8 cellular contexts compared by ENCODE assay signal in the genomic region with DNA sequence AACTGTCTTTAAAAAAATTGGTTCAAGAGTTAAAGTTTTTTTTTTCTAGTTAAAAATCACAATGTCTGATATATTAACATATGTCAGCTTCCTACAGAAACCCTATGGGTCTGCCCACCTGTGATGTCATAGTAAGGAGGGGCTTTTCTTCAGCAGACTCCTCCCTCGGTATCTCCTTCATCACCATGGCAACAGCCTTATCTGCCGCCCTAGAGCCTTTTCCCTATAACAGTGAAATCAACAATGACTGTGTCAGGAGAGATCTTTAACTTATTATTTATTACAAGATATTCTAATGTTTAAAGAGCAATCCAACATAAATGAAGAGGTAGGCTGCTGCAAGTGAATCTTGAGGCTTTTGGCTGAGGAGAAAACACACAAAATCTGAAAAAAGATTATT.
A peak's percentile ranks its signal among the peaks of the same experiment; 100 is the strongest.
DNase-seq lines count a peak whose midpoint lies in the region; ATAC-seq and TF ChIP-seq lines count a peak whose summit lies in the region.

No MANE protein-coding gene starts in this region.

- H3K9me3 ChIP-seq in suprapubic skin: no peaks in the 10 kb centered on the region
- H3K9me3 ChIP-seq in gastroesophageal sphincter: no peaks in the 10 kb centered on the region

- H3K4me1 ChIP-seq in suprapubic skin (no peaks in the 10 kb centered on the region), gastroesophageal sphincter (no peaks in the 10 kb centered on the region)

- TF ChIP-seq POLR2A in suprapubic skin (IDR thresholded peaks at IDR 0.05): no peak
- TF ChIP-seq POLR2A in gastroesophageal sphincter (IDR thresholded peaks at IDR 0.05): no peak

- WGBS in suprapubic skin: 12% methylated on average over 2 of the region's 2 CpGs
- WGBS in gastroesophageal sphincter (ENCODE audit: low coverage in 1 of 2), 2 donors: 4 to 7% methylated on average over 2 of the region's 2 CpGs

- ATAC-seq in GM18867 (IDR thresholded peaks at IDR 0.05; ENCODE audit: unreplicated experiment): peak; percentile 95
- peak; percentile 94 for ATAC-seq in HG02981 (IDR thresholded peaks at IDR 0.05; ENCODE audit: unreplicated experiment)
- no peak for ATAC-seq in gastroesophageal sphincter

- TF ChIP-seq CTCF in suprapubic skin (IDR thresholded peaks at IDR 0.05) (no peak), gastroesophageal sphincter (IDR thresholded peaks at IDR 0.05) (no peak)

- H3K27me3 ChIP-seq in suprapubic skin: peaks cover 3% of the 10 kb centered on the region
- peaks cover 8% of the 10 kb centered on the region for H3K27me3 ChIP-seq in gastroesophageal sphincter

- H3K4me3 ChIP-seq in suprapubic skin (no peak overlapping the region), gastroesophageal sphincter (no peak overlapping the region)

- DNase-seq in A172 (ENCODE audit: low spot score) (peak; percentile 83), NCI-H226 (peak; percentile 85), cerebellar cortex (ENCODE audit: low spot score) (peak; percentile 6), caudate nucleus (lab: John Stamatoyannopoulos, UW) (no peak), suprapubic skin (ENCODE audit: low spot score in 2 of 2) (no peak)

- TF ChIP-seq EP300 in suprapubic skin (IDR thresholded peaks at IDR 0.05): no peak
- TF ChIP-seq EP300 in gastroesophageal sphincter (IDR thresholded peaks at IDR 0.05): no peak

- H3K27ac ChIP-seq in caudate nucleus (ENCODE audit: low read depth, low read length): no peak overlapping the region
- no peak overlapping the region for H3K27ac ChIP-seq in suprapubic skin
- no peak overlapping the region for H3K27ac ChIP-seq in gastroesophageal sphincter

- H3K36me3 ChIP-seq in suprapubic skin: no peaks in the 10 kb centered on the region
- no peaks in the 10 kb centered on the region for H3K36me3 ChIP-seq in gastroesophageal sphincter

Comparison
In these comparisons a context has a peak if more than half of its experiments do, and no peak if none do; other contexts are left out.
1. DNase-seq: peak in A172 (single experiment), NCI-H226 (single experiment) and cerebellar cortex (single experiment); none in caudate nucleus (0 of 61) and suprapubic skin (0 of 2).